18 cellular contexts compared by ENCODE assay signal in genomic region chr11:110059706-110060430, GRCh38. TPM values are rescaled to one million over a fixed set of nuclear protein-coding genes. Genes with fewer than 3 reads are reported as not detected.
DNase-seq lines count a peak whose midpoint lies in the region; ATAC-seq and TF ChIP-seq lines count a peak whose summit lies in the region.
"Had no signal": no experiment of that assay in that cellular context is flagged by ENCODE, and none has a peak within 500 bp of the region (broad histone marks: within the 10 kb centered on the region; RNA-seq: fewer than 3 reads in every experiment).

No MANE protein-coding gene starts in this region.

- H2AFZ ChIP-seq in ACC112 (ENCODE audit: low read length, unreplicated experiment) = peak overlapping the region; percentile 70

- TF ChIP-seq CTCF in foreskin fibroblast (IDR thresholded peaks at IDR 0.05; ENCODE audit: low read depth, low read length) (no peak), left ventricle myocardium inferior (IDR thresholded peaks at IDR 0.05; ENCODE audit: borderline replicate concordance) (no peak)

- peak overlapping the region; percentile 84 for H3K27ac ChIP-seq in ACC112 (ENCODE audit: low read depth, low read length)
- no peak overlapping the region for H3K27ac ChIP-seq in caudate nucleus (ENCODE audit: low read depth, low read length)
- no peak overlapping the region for H3K27ac ChIP-seq in left ventricle myocardium inferior (replicated peaks)
- H3K27ac ChIP-seq: brain microvascular endothelial cell, esophagus muscularis mucosa, pancreas, transverse colon, VCaP had no signal

- DNase-seq in RPMI7951 (ENCODE audit: low read depth) (peak; percentile 34), foreskin fibroblast (peak; percentile 11 to 60), caudate nucleus (lab: John Stamatoyannopoulos, UW) (no peak), left ventricle myocardium inferior (no peak), GM19240 (ENCODE audit: insufficient read length, low spot score) (no peak)
- DNase-seq: activated gamma-delta T cell treated with Interleukin-2 at 50 U/mL for 16 hours, brain microvascular endothelial cell, Caco-2, GOT3, pancreas, transverse colon had no signal

- no peaks in the 10 kb centered on the region for H3K9me3 ChIP-seq in left ventricle myocardium inferior (replicated peaks)
- H3K9me3 ChIP-seq: Caco-2, esophagus muscularis mucosa, pancreas, transverse colon had no signal

- H3K4me3 ChIP-seq in ACC112 (ENCODE audit: low read depth, low read length) (peak overlapping the region; percentile 11; the same call in 1 of the 2 replicates), foreskin fibroblast (ENCODE audit: low read depth in 1 of 2, low read length in 2 of 2) (no peak overlapping the region), left ventricle myocardium inferior (no peak overlapping the region)
- H3K4me3 ChIP-seq: esophagus muscularis mucosa, pancreas, smooth muscle cell, transverse colon had no signal

- no peaks in the 10 kb centered on the region for H3K27me3 ChIP-seq in ACC112 (ENCODE audit: insufficient read depth, low read length)
- H3K27me3 ChIP-seq in left ventricle myocardium inferior (ENCODE audit: low read depth) = no peaks in the 10 kb centered on the region
- H3K27me3 ChIP-seq: brain microvascular endothelial cell, esophagus muscularis mucosa, pancreas, transverse colon had no signal

- H3K4me1 ChIP-seq in ACC112 (ENCODE audit: control insufficient read depth, insufficient read depth, low read length, unreplicated experiment) = peaks cover 22% of the 10 kb centered on the region
- no peaks in the 10 kb centered on the region for H3K4me1 ChIP-seq in left ventricle myocardium inferior
- H3K4me1 ChIP-seq: Caco-2, transverse colon had no signal

- intact Hi-C loops in left ventricle myocardium inferior (cut with micrococcal nuclease) = no loop called here

- peak; percentile 50 for ATAC-seq in GM18508 (IDR thresholded peaks at IDR 0.05; ENCODE audit: insufficient read depth, unreplicated experiment)
- no peak for ATAC-seq in HG03135 (IDR thresholded peaks at IDR 0.05; ENCODE audit: unreplicated experiment)
- ATAC-seq: left lobe of liver had no signal

- no peaks in the 10 kb centered on the region for H3K79me2 ChIP-seq in ACC112 (ENCODE audit: control insufficient read depth, insufficient read depth, low read length, unreplicated experiment)

- no peaks in the 10 kb centered on the region for H3K36me3 ChIP-seq in ACC112 (ENCODE audit: insufficient read depth, low read length)
- no peaks in the 10 kb centered on the region for H3K36me3 ChIP-seq in left ventricle myocardium inferior
- H3K36me3 ChIP-seq: brain microvascular endothelial cell, esophagus muscularis mucosa, pancreas, transverse colon had no signal

RNA-seq across cellular contexts. Expression of gene ZC3H12C, which starts 33.3 kb away (rescaled TPM):
- total RNA-seq in RPMI7951 (2014; rRNA removed; shearing (Covaris generic)) = 8.5 and 9.5 TPM in 2 replicates
- 16.8 TPM for total RNA-seq in left ventricle myocardium inferior

Comparison
In these comparisons a context has a peak if more than half of its experiments do, and no peak if none do; other contexts are left out.
1. DNase-seq: peak in RPMI7951 (single experiment) and foreskin fibroblast (2 of 2); none in caudate nucleus (0 of 61), left ventricle myocardium inferior (single experiment) and GM19240 (single experiment).